ENCODE assay signal across 20 cellular contexts in genomic region chr21:45071396-45072165, GRCh38. TPM values are rescaled to one million over a fixed set of nuclear protein-coding genes. Genes with fewer than 3 reads are reported as not detected.
A peak's percentile ranks its signal among the peaks of the same experiment; 100 is the strongest.
DNase-seq lines count a peak whose midpoint lies in the region; ATAC-seq and TF ChIP-seq lines count a peak whose summit lies in the region.
"Had no signal": no experiment of that assay in that cellular context is flagged by ENCODE, and none has a peak within 500 bp of the region (broad histone marks: within the 10 kb centered on the region; RNA-seq: fewer than 3 reads in every experiment).

No MANE protein-coding gene starts in this region.

- TF ChIP-seq CTCF in WTC11 (IDR thresholded peaks at IDR 0.05) (no peak), neural crest cell (conservative IDR thresholded peaks at IDR 0.05) (no peak)

- CTCF ChIA-PET in WTC11 (lab: Charles Lee): interaction anchor here (1.2 kb wide), 1 partner anchor 57 kb away, joined by 3 read pairs; no protein-coding TSS in a partner anchor

- H3K27ac Mint-ChIP-seq in WTC11 (no peak overlapping the region), neural crest cell (ENCODE audit: unreplicated experiment) (no peak overlapping the region)
- no peak overlapping the region for H3K27ac Mint-ChIP-seq in stimulated activated effector memory CD8-positive, alpha-beta T cell treated with anti-CD3 and anti-CD28 coated beads, Interleukin-12 subunit alpha, Interleukin-12 subunit beta, amount 100 ng/mL, for 72 hours
- no peak overlapping the region for H3K27ac Mint-ChIP-seq in activated naive CD8-positive, alpha-beta T cell treated with anti-CD3 and anti-CD28 coated beads, Interleukin-2, amount 50 U/mL, for 24 hours
- H3K27ac Mint-ChIP-seq: activated CD8-positive, alpha-beta T cell treated with anti-CD3 and anti-CD28 coated beads for 36 hours; nephron progenitor cell; T-helper 1 cell treated with Interleukin-12 subunit alpha and Interleukin-12 subunit beta and Interleukin-4 antibody, amounts not matched to agents 30 μg/mL and 1 μg/mL, for 36 hours had no signal

- POLR2A ChIA-PET in WTC11 (lab: Charles Lee): no interaction called here

- no peaks in the 10 kb centered on the region for H3K27me3 Mint-ChIP-seq in activated T-cell treated with anti-CD3 and anti-CD28 coated beads, Interleukin-2, amount 50 U/mL, for 4 hours (ENCODE audit: low read depth)
- H3K27me3 Mint-ChIP-seq in WTC11 (ENCODE audit: low read depth) (peaks cover 21% of the 10 kb centered on the region), neural crest cell (ENCODE audit: low read depth) (peaks cover 18% of the 10 kb centered on the region)
- H3K27me3 Mint-ChIP-seq in activated naive CD8-positive, alpha-beta T cell treated with anti-CD3 and anti-CD28 coated beads, Interleukin-2, amount 50 U/mL, for 24 hours: no peaks in the 10 kb centered on the region
- H3K27me3 Mint-ChIP-seq: activated CD8-positive, alpha-beta T cell treated with anti-CD3 and anti-CD28 coated beads for 36 hours had no signal

- H3K4me1 Mint-ChIP-seq in activated T-cell treated with anti-CD3 and anti-CD28 coated beads, Interleukin-2, amount 50 U/mL, for 4 hours (ENCODE audit: low read depth): peaks cover 16% of the 10 kb centered on the region
- H3K4me1 Mint-ChIP-seq in WTC11 (peaks cover 16% of the 10 kb centered on the region), neural crest cell (peaks cover 18% of the 10 kb centered on the region)
- H3K4me1 Mint-ChIP-seq in stimulated activated effector memory CD8-positive, alpha-beta T cell treated with anti-CD3 and anti-CD28 coated beads, Interleukin-12 subunit alpha, Interleukin-12 subunit beta, amount 100 ng/mL, for 72 hours: peaks cover 18% of the 10 kb centered on the region
- H3K4me1 Mint-ChIP-seq in activated naive CD8-positive, alpha-beta T cell treated with anti-CD3 and anti-CD28 coated beads, Interleukin-2, amount 50 U/mL, for 24 hours: peaks cover 16% of the 10 kb centered on the region

- no peak for DNase-seq in activated T-cell treated with anti-CD3 and anti-CD28 coated beads, Interleukin-2, amount 50 U/mL, for 4 hours
- no peak for DNase-seq in activated T-cell treated with anti-CD3 and anti-CD28 coated beads, Interleukin-2, amount 50 U/mL, for 1 hour
- no peak for DNase-seq in WTC11 (ENCODE audit: low spot score)
- DNase-seq in neural crest cell (ENCODE audit: low read depth, low spot score): no peak
- DNase-seq in stimulated activated effector memory CD8-positive, alpha-beta T cell treated with anti-CD3 and anti-CD28 coated beads, Interleukin-12 subunit alpha, Interleukin-12 subunit beta, amount 100 ng/mL, for 72 hours (ENCODE audit: low spot score in 2 of 2): no peak
- no peak for DNase-seq in activated naive CD8-positive, alpha-beta T cell treated with anti-CD3 and anti-CD28 coated beads, Interleukin-2, amount 50 U/mL, for 24 hours
- no peak for DNase-seq in DMS114 treated with DMSO at 0.1 percent for 48 hours (lab: John Stamatoyannopoulos, UW; ENCODE audit: unreplicated experiment)
- DNase-seq: activated CD8-positive, alpha-beta T cell treated with anti-CD3 and anti-CD28 coated beads for 36 hours; activated naive CD4-positive, alpha-beta T cell treated with Interleukin-2 at 50 U/mL for 16 hours; AML-193; DMS79 treated with DMSO at 0.1 percent for 48 hours; midbrain; NCI-H1048; NCI-H187; NCI-H2171 treated with DMSO at 0.1 percent for 48 hours; nephron progenitor cell; posterior cingulate gyrus; stimulated activated CD4-positive, alpha-beta T cell treated with anti-CD3 and anti-CD28 coated beads, Interleukin-1b, Interleukin-23, amount 100 ng/mL, for 48 hours had no signal

- peak overlapping the region; percentile 9 for H3K4me3 Mint-ChIP-seq in activated T-cell treated with anti-CD3 and anti-CD28 coated beads, Interleukin-2, amount 50 U/mL, for 4 hours
- H3K4me3 Mint-ChIP-seq in WTC11 (no peak overlapping the region), neural crest cell (peak overlapping the region; percentile 66)
- peak overlapping the region; percentile 10 for H3K4me3 Mint-ChIP-seq in stimulated activated effector memory CD8-positive, alpha-beta T cell treated with anti-CD3 and anti-CD28 coated beads, Interleukin-12 subunit alpha, Interleukin-12 subunit beta, amount 100 ng/mL, for 72 hours
- H3K4me3 Mint-ChIP-seq in activated naive CD8-positive, alpha-beta T cell treated with anti-CD3 and anti-CD28 coated beads, Interleukin-2, amount 50 U/mL, for 24 hours: no peak overlapping the region
- H3K4me3 Mint-ChIP-seq: activated CD8-positive, alpha-beta T cell treated with anti-CD3 and anti-CD28 coated beads for 36 hours; nephron progenitor cell; T-helper 1 cell treated with Interleukin-12 subunit alpha and Interleukin-12 subunit beta and Interleukin-4 antibody, amounts not matched to agents 30 μg/mL and 1 μg/mL, for 36 hours had no signal

- H3K36me3 Mint-ChIP-seq in activated T-cell treated with anti-CD3 and anti-CD28 coated beads, Interleukin-2, amount 50 U/mL, for 4 hours (ENCODE audit: insufficient read depth): no peaks in the 10 kb centered on the region
- H3K36me3 Mint-ChIP-seq in WTC11 (no peaks in the 10 kb centered on the region), neural crest cell (ENCODE audit: low read depth) (no peaks in the 10 kb centered on the region)
- H3K36me3 Mint-ChIP-seq in stimulated activated effector memory CD8-positive, alpha-beta T cell treated with anti-CD3 and anti-CD28 coated beads, Interleukin-12 subunit alpha, Interleukin-12 subunit beta, amount 100 ng/mL, for 72 hours: peaks cover 9% of the 10 kb centered on the region
- H3K36me3 Mint-ChIP-seq in activated naive CD8-positive, alpha-beta T cell treated with anti-CD3 and anti-CD28 coated beads, Interleukin-2, amount 50 U/mL, for 24 hours (ENCODE audit: low read depth): peaks cover 2% of the 10 kb centered on the region

- no peak for ATAC-seq in activated T-cell treated with anti-CD3 and anti-CD28 coated beads, Interleukin-2, amount 50 U/mL, for 4 hours
- ATAC-seq in WTC11 (no peak), GM21528 (IDR thresholded peaks at IDR 0.05; ENCODE audit: low FRiP score, unreplicated experiment) (no peak)
- ATAC-seq in stimulated activated effector memory CD8-positive, alpha-beta T cell treated with anti-CD3 and anti-CD28 coated beads, Interleukin-12 subunit alpha, Interleukin-12 subunit beta, amount 100 ng/mL, for 72 hours: no peak
- no peak for ATAC-seq in activated naive CD8-positive, alpha-beta T cell treated with anti-CD3 and anti-CD28 coated beads, Interleukin-2, amount 50 U/mL, for 24 hours
- ATAC-seq: activated CD8-positive, alpha-beta T cell treated with anti-CD3 and anti-CD28 coated beads for 36 hours had no signal

- H3K9me3 Mint-ChIP-seq in activated T-cell treated with anti-CD3 and anti-CD28 coated beads, Interleukin-2, amount 50 U/mL, for 4 hours: no peaks in the 10 kb centered on the region
- H3K9me3 Mint-ChIP-seq in WTC11 (no peaks in the 10 kb centered on the region), neural crest cell (no peaks in the 10 kb centered on the region)
- H3K9me3 Mint-ChIP-seq in stimulated activated effector memory CD8-positive, alpha-beta T cell treated with anti-CD3 and anti-CD28 coated beads, Interleukin-12 subunit alpha, Interleukin-12 subunit beta, amount 100 ng/mL, for 72 hours: no peaks in the 10 kb centered on the region
- H3K9me3 Mint-ChIP-seq in activated naive CD8-positive, alpha-beta T cell treated with anti-CD3 and anti-CD28 coated beads, Interleukin-2, amount 50 U/mL, for 24 hours: no peaks in the 10 kb centered on the region
- H3K9me3 Mint-ChIP-seq: activated CD8-positive, alpha-beta T cell treated with anti-CD3 and anti-CD28 coated beads for 36 hours; nephron progenitor cell; T-helper 1 cell treated with Interleukin-12 subunit alpha and Interleukin-12 subunit beta and Interleukin-4 antibody, amounts not matched to agents 30 μg/mL and 1 μg/mL, for 36 hours had no signal

TF ChIP-seq in WTC11, 78 proteins besides CTCF, POLR2A, EP300 and RAD21 (continues in another document):
- TF ChIP-seq GRHL2 (CRISPR knock-in tag; IDR thresholded peaks at IDR 0.05; ENCODE audit: insufficient replicate concordance, severe bottlenecking) (no peak), USF1 (CRISPR knock-in tag; IDR thresholded peaks at IDR 0.05) (peak; percentile 3; the same call in 1 of the 2 replicates)
- TF ChIP-seq, protein P1, sequence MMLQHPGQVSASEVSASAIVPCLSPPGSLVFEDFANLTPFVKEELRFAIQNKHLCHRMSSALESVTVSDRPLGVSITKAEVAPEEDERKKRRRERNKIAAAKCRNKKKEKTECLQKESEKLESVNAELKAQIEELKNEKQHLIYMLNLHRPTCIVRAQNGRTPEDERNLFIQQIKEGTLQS (CRISPR knock-in tag; conservative IDR thresholded peaks at IDR 0.05): no peak

RNA-seq across cellular contexts. Expression of gene ADARB1, which starts 2.8 kb away (rescaled TPM):
- total RNA-seq in activated T-cell treated with anti-CD3 and anti-CD28 coated beads, Interleukin-2, amount 50 U/mL, for 4 hours: 10 to 100 TPM; 28.1 to 32.9 (median 30.9) TPM
- 12.8 to 15.1 TPM (median 14.6 TPM) in 3 replicates for total RNA-seq in WTC11 (2021)
- 14.4 and 21.0 TPM in 2 replicates for total RNA-seq in neural crest cell

Comparison
In these comparisons a context has a peak if more than half of its experiments do, and no peak if none do; other contexts are left out.
1. H3K4me3 Mint-ChIP-seq: peak in activated T-cell treated with anti-CD3 and anti-CD28 coated beads, Interleukin-2, amount 50 U/mL, for 4 hours (single experiment), neural crest cell (single experiment) and stimulated activated effector memory CD8-positive, alpha-beta T cell treated with anti-CD3 and anti-CD28 coated beads, Interleukin-12 subunit alpha, Interleukin-12 subunit beta, amount 100 ng/mL, for 72 hours (single experiment); none in WTC11 (single experiment) and activated naive CD8-positive, alpha-beta T cell treated with anti-CD3 and anti-CD28 coated beads, Interleukin-2, amount 50 U/mL, for 24 hours (single experiment).